In the genomic region with DNA sequence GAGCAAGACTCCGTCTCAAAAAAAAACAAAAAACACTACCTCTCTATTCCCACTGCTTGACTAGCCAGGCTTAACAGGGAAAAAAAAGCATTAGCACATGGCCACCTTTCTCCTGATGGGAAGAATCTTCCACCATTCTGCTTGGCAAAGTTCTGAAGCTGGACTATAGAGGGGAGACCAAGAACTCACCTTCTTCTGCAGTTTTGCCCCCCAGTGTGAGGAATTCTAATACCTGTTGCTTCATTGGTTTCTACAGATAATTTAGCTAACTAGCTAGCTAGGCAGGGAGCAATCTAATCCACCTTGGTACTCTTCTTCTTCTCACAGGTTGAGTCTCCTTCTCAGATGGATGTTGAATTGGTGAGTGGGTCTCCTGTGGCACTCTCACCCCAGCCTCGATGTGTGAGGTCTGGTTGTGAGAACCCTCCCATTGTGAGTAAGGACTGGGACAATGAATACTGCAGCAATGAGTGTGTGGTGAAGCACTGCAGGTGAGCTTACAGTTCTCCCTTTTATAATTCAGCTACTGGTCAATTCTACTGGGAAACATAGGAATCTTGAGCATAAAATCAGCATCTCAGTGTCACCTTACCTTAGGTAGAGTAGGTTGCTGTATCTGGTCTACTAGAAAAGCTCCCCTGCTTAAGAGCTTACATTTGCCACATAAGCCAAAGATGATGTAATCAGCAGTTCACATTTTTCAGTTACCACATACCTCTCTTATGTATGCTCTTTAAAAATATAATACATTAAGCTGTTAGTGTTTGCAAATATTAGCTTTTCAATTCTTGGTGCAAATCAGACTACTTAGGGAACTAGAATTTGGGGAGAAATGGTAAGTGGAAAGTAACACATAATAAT, we compare ENCODE assay signal across 15 cellular contexts. TPM values are rescaled to one million over a fixed set of nuclear protein-coding genes. Genes with fewer than 3 reads are reported as not detected.
DNase-seq lines count a peak whose midpoint lies in the region; ATAC-seq, FAIRE-seq and TF ChIP-seq lines count a peak whose summit lies in the region.
"Had no signal": no experiment of that assay in that cellular context is flagged by ENCODE, and none has a peak within 500 bp of the region (broad histone marks: within the 10 kb centered on the region; RNA-seq: fewer than 3 reads in every experiment).

No MANE protein-coding gene starts in this region.

- TF ChIP-seq RAD21 in SK-N-SH (IDR thresholded peaks at IDR 0.05; ENCODE audit: low read length) = no peak

- WGBS in SK-N-SH (ENCODE audit: low lambda C conversion rate) = 59% methylated on average over 2 of the region's 2 CpGs
- WGBS in pancreas, 2 donors = 81 to 92% methylated on average over 2 of the region's 2 CpGs

- H3K4me2 ChIP-seq in SK-N-SH (no peak overlapping the region), Karpas-422 (ENCODE audit: low read depth, low read length, poor library complexity, severe bottlenecking) (no peak overlapping the region)
- H3K4me2 ChIP-seq: neural progenitor cell had no signal

- DNase-seq in SK-N-SH (no peak), Karpas-422 (peak; percentile 40), dedifferentiated amniotic fluid mesenchymal stem cell (ENCODE audit: extremely low spot score) (peak; percentile 51), pancreas (no peak), RCC 7860 (ENCODE audit: low spot score) (no peak)
- DNase-seq: ACHN; activated CD4-positive, alpha-beta T cell treated with anti-CD3 and anti-CD28 coated beads, Interleukin-2, amount 50 U/mL, for 48 hours; adrenal gland; NCI-H2029 had no signal

- H3K9me2 ChIP-seq in SK-N-SH (no peaks in the 10 kb centered on the region), Karpas-422 (replicated peaks; ENCODE audit: insufficient read depth, low read length) (no peaks in the 10 kb centered on the region)

- H3K27me3 ChIP-seq in SK-N-SH (ENCODE audit: insufficient read depth) (no peaks in the 10 kb centered on the region), Karpas-422 (ENCODE audit: low read length) (no peaks in the 10 kb centered on the region), neutrophil (no peaks in the 10 kb centered on the region), pancreas (no peaks in the 10 kb centered on the region)
- H3K27me3 ChIP-seq: adrenal gland, neural progenitor cell had no signal

- H3K4me3 ChIP-seq in SK-N-SH (ENCODE audit: low read depth in 2 of 2, low read length in 1 of 2) (no peak overlapping the region), Karpas-422 (ENCODE audit: low read length) (no peak overlapping the region), neutrophil (ENCODE audit: low read depth in 1 of 2, low read length in 1 of 2) (no peak overlapping the region), pancreas (no peak overlapping the region)
- H3K4me3 ChIP-seq: adrenal gland, neural progenitor cell had no signal

- H3K4me1 ChIP-seq in SK-N-SH (ENCODE audit: control insufficient read depth in 1 of 2, insufficient read depth in 2 of 2, low read depth in 1 of 2, low read length in 1 of 2) (peaks cover 0 to 6% of the 10 kb centered on the region in 2 experiments; a peak in 1 of 4 replicates), Karpas-422 (ENCODE audit: low read length) (peaks cover 4% of the 10 kb centered on the region), neutrophil (ENCODE audit: control insufficient read depth in 1 of 2, insufficient read depth in 1 of 2, low read depth in 1 of 2, low read length in 1 of 2) (peaks cover 6 to 7% of the 10 kb centered on the region in 2 experiments), pancreas (no peaks in the 10 kb centered on the region)
- H3K4me1 ChIP-seq: adrenal gland had no signal

- H3F3A ChIP-seq in SK-N-SH (replicated peaks; ENCODE audit: insufficient read depth) = peaks cover 25% of the 10 kb centered on the region

- intact Hi-C loops in pancreas (cut with DNase I) = no loop called here

- H2AFZ ChIP-seq in SK-N-SH (ENCODE audit: low read depth) (no peak overlapping the region), Karpas-422 (ENCODE audit: low read length) (no peak overlapping the region)
- H2AFZ ChIP-seq: neural progenitor cell had no signal

- TF ChIP-seq CTCF in SK-N-SH (IDR thresholded peaks at IDR 0.05) (no peak), neutrophil (IDR thresholded peaks at IDR 0.05) (no peak), pancreas (IDR thresholded peaks at IDR 0.05) (no peak)

- H3K9me3 ChIP-seq in SK-N-SH (no peaks in the 10 kb centered on the region), Karpas-422 (ENCODE audit: low read length) (no peaks in the 10 kb centered on the region), neutrophil (no peaks in the 10 kb centered on the region), pancreas (no peaks in the 10 kb centered on the region)
- H3K9me3 ChIP-seq: adrenal gland had no signal

- CTCF ChIA-PET in SK-N-SH (lab: Yijun Ruan, JAX) = interaction anchor here (1.3 to 5.2 kb wide), 3 partner anchors 14 to 62 kb away, joined by 3 to 49 read pairs (median 9); a partner anchor contains a TSS

- POLR2A ChIA-PET in SK-N-SH (lab: Yijun Ruan, JAX) = interaction anchor here (1.8 kb wide), 1 partner anchor 18 kb away, joined by 4 read pairs; a partner anchor contains a TSS

- no peak overlapping the region for H3K9ac ChIP-seq in SK-N-SH
- no peak overlapping the region for H3K9ac ChIP-seq in Karpas-422 (ENCODE audit: low read length)
- H3K9ac ChIP-seq: neural progenitor cell had no signal

- peaks cover 72 to 78% of the 10 kb centered on the region in 2 experiments for H3K36me3 ChIP-seq in SK-N-SH (replicated peaks in 1 of 2; ENCODE audit: control insufficient read depth in 1 of 2, insufficient read depth in 2 of 2, low read length in 1 of 2)
- peaks cover 68% of the 10 kb centered on the region for H3K36me3 ChIP-seq in Karpas-422 (ENCODE audit: insufficient read depth, low read length)
- peaks cover 100% of the 10 kb centered on the region for H3K36me3 ChIP-seq in neutrophil
- peaks cover 5 to 89% (median 42%) of the 10 kb centered on the region in 3 donors for H3K36me3 ChIP-seq in pancreas

- TF ChIP-seq EP300 in SK-N-SH (IDR thresholded peaks at IDR 0.05; ENCODE audit: borderline replicate concordance in 1 of 2, low read depth in 1 of 2, low read length in 1 of 2) = no peak

- H3K79me2 ChIP-seq in SK-N-SH (ENCODE audit: insufficient read depth) (peaks cover 3% of the 10 kb centered on the region; the same call in 1 of the 2 replicates), Karpas-422 (ENCODE audit: low read length) (no peaks in the 10 kb centered on the region)

- H4K20me1 ChIP-seq in SK-N-SH (ENCODE audit: insufficient read depth) (no peaks in the 10 kb centered on the region), Karpas-422 (ENCODE audit: insufficient read depth, low read depth, low read length) (no peaks in the 10 kb centered on the region)

- peak overlapping the region in 1 of 2 experiments; percentile 23; a peak in 2 of 4 replicates for H3K27ac ChIP-seq in SK-N-SH (ENCODE audit: low read depth in 2 of 2, low read length in 1 of 2)
- H3K27ac ChIP-seq in Karpas-422 (ENCODE audit: low read length) = no peak overlapping the region
- peak overlapping the region; percentile 42 for H3K27ac ChIP-seq in neutrophil
- H3K27ac ChIP-seq in pancreas = no peak overlapping the region
- H3K27ac ChIP-seq: adrenal gland, neural progenitor cell had no signal

- FAIRE-seq in pancreas (lab: Jason Lieb, UNC) (no peak), RCC 7860 (lab: Jason Lieb, UNC) (no peak)
- FAIRE-seq: GM12891, H54 had no signal

- peak; percentile 21; the same call in 2 of the 3 replicates for ATAC-seq in SK-N-SH treated with all-trans-retinoic acid at 6 μM for 48 hours
- ATAC-seq in pancreas = no peak
- ATAC-seq in HG03097 (IDR thresholded peaks at IDR 0.05; ENCODE audit: low FRiP score, unreplicated experiment) = no peak

TF ChIP-seq in SK-N-SH treated with all-trans-retinoic acid at 6 μM for 48 hours, 23 proteins besides CTCF, POLR2A, EP300 and RAD21 (continues in another document):
- TF ChIP-seq ZC3H10 (CRISPR knock-in tag; IDR thresholded peaks at IDR 0.05) (no peak), ZNF8 (CRISPR knock-in tag; IDR thresholded peaks at IDR 0.05) (no peak)

TF ChIP-seq in SK-N-SH, 30 proteins besides CTCF, POLR2A, EP300 and RAD21:
- no peak for TF ChIP-seq FOSL2 (IDR thresholded peaks at IDR 0.05; ENCODE audit: borderline replicate concordance, low read depth)
- TF ChIP-seq RXRA (IDR thresholded peaks at IDR 0.05; ENCODE audit: borderline replicate concordance, low read depth) = no peak

RNA-seq across cellular contexts. Expression of a gene that starts 16.0 kb away (rescaled TPM):
- polyA plus RNA-seq in SK-N-SH (2012; rRNA removed) (118 and 198 TPM in 2 replicates), pancreas (10 to 100 TPM; 34.2 to 45.8 TPM)
- 61.6 and 76.3 TPM in 2 replicates for polyA plus RNA-seq in SK-N-SH (2012; cell fraction: cytosol; rRNA removed)
- 869 and 939 TPM in 2 replicates for polyA plus RNA-seq in SK-N-SH (2012; cell fraction: nucleus; rRNA removed)
- 83.1 and 105 TPM in 2 replicates for total RNA-seq in Karpas-422 (2014; rRNA removed; shearing (Covaris generic); ENCODE audit: low replicate concordance)
- 10 to 100 TPM; 14.2 to 27.6 (median 18.6) TPM for total RNA-seq in pancreas

RNA-seq across cellular contexts. Expression of a gene that starts 18.1 kb away (rescaled TPM):
- 52.3 and 69.3 TPM in 2 replicates for polyA plus RNA-seq in SK-N-SH (2012; rRNA removed)
- polyA plus RNA-seq in SK-N-SH (2012; cell fraction: cytosol; rRNA removed) = 45.6 and 45.7 TPM in 2 replicates
- polyA plus RNA-seq in SK-N-SH (2012; cell fraction: nucleus; rRNA removed) = 68.6 and 95.7 TPM in 2 replicates
- 32.3 and 56.7 TPM in 2 replicates for total RNA-seq in Karpas-422 (2014; rRNA removed; shearing (Covaris generic); ENCODE audit: low replicate concordance)
- total RNA-seq in pancreas = 10 to 100 TPM; 33.7 to 39.7 (median 37.6) TPM
- 10 to 100 TPM; 13.2 to 14.7 TPM for polyA plus RNA-seq in pancreas

RNA-seq across cellular contexts. Expression of a gene that starts 18.4 kb away (rescaled TPM):
- polyA plus RNA-seq in SK-N-SH (2012; rRNA removed) = 24.4 and 41.2 TPM in 2 replicates
- polyA plus RNA-seq in SK-N-SH (2012; cell fraction: cytosol; rRNA removed) = 30.1 and 36.3 TPM in 2 replicates
- 13.2 and 30.3 TPM in 2 replicates for polyA plus RNA-seq in SK-N-SH (2012; cell fraction: nucleus; rRNA removed)
- 37.6 and 40.3 TPM in 2 replicates for total RNA-seq in Karpas-422 (2014; rRNA removed; shearing (Covaris generic); ENCODE audit: low replicate concordance)
- total RNA-seq in pancreas = 10 to 100 TPM in 2 of 6 donors, 1 to 10 TPM in 4; 5.7 to 14.3 (median 8.8) TPM
- 10 to 100 TPM; 13.8 to 18.6 TPM for polyA plus RNA-seq in pancreas

RNA-seq across cellular contexts. Expression of a gene that starts 31.0 kb away (rescaled TPM):
- 7.5 and 9.1 TPM in 2 replicates for polyA plus RNA-seq in SK-N-SH (2012; rRNA removed)
- 7.0 and 7.7 TPM in 2 replicates for polyA plus RNA-seq in SK-N-SH (2012; cell fraction: cytosol; rRNA removed)
- 6.1 and 6.4 TPM in 2 replicates for polyA plus RNA-seq in SK-N-SH (2012; cell fraction: nucleus; rRNA removed)
- not detected in 2 replicates for total RNA-seq in Karpas-422 (2014; rRNA removed; shearing (Covaris generic); ENCODE audit: low replicate concordance)
- total RNA-seq in pancreas = 1 to 10 TPM; 1.8 to 6.0 (median 3.6) TPM
- polyA plus RNA-seq in pancreas = 10 to 100 TPM in 1 of 2 donors, 1 to 10 TPM in 1; 2.3 to 11.9 TPM

RNA-seq across cellular contexts. Expression of a gene that starts 39.2 kb away (rescaled TPM):
- polyA plus RNA-seq in SK-N-SH (2012; rRNA removed) (20.1 and 25.3 TPM in 2 replicates), pancreas (10 to 100 TPM; 20.5 to 32.1 TPM)
- 13.4 and 15.8 TPM in 2 replicates for polyA plus RNA-seq in SK-N-SH (2012; cell fraction: cytosol; rRNA removed)
- polyA plus RNA-seq in SK-N-SH (2012; cell fraction: nucleus; rRNA removed) = 75.7 and 107 TPM in 2 replicates
- 152 and 158 TPM in 2 replicates for total RNA-seq in Karpas-422 (2014; rRNA removed; shearing (Covaris generic); ENCODE audit: low replicate concordance)
- 10 to 100 TPM; 21.7 to 42.4 (median 25.6) TPM for total RNA-seq in pancreas

Comparison
In these comparisons a context has a peak if more than half of its experiments do, and no peak if none do; other contexts are left out.
1. DNase-seq: peak in Karpas-422 (single experiment) and dedifferentiated amniotic fluid mesenchymal stem cell (single experiment); none in SK-N-SH (single experiment), pancreas (0 of 6) and RCC 7860 (single experiment).